In the genomic region with DNA sequence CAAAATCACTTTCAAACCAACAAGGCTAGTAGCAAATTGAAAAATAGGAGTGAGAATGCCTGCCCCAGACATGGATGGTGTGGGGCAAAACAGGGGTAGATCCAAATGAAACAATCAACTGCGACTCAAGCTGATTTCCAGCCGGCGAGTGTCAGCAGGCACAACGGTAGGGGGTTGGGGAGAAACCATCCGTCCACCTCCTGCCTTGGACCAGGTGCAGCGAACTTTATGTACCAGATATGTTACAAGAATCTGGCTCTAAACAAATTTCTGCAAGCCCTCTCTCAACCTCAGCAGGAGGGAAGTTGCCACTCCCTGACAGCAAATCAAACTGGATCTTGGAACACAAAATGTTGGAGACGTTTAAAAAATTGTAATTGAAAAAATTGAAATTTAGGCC, we compare ENCODE assay signal across 22 cellular contexts.
"Had no signal": no experiment of that assay in that cellular context is flagged by ENCODE, and none has a peak within 500 bp of the region (broad histone marks: within the 10 kb centered on the region; RNA-seq: fewer than 3 reads in every experiment).

No MANE protein-coding gene starts in this region.

- H3K27ac ChIP-seq: HL-60, KMS-11, SJSA1, SK-N-MC had no signal

- H3K9me3 ChIP-seq: SJSA1 had no signal

- H3K36me3 Mint-ChIP-seq: IgD-negative memory B cell had no signal

- H3K27ac Mint-ChIP-seq: IgD-negative memory B cell had no signal

- H3K4me3 ChIP-seq: K562, SJSA1, SK-N-MC had no signal

- H3K27me3 ChIP-seq: SJSA1 had no signal

- H3K4me3 Mint-ChIP-seq: IgD-negative memory B cell had no signal

- H3K9me3 Mint-ChIP-seq: IgD-negative memory B cell had no signal

- H3K4me1 ChIP-seq: SJSA1 had no signal

- H3K9ac ChIP-seq: KMS-11 had no signal

- H3K36me3 ChIP-seq: SJSA1 had no signal

- DNase-seq: Kasumi-1, MM.1S, NCI-H1092 treated with DMSO at 0.1 percent for 48 hours, NCI-H1436, NCI-H187, NCI-H2029, NCI-H2081 treated with DMSO at 0.1 percent for 48 hours, NCI-H2171, NCI-H226, NCI-H446, NCI-H510A, NCI-H524 treated with DMSO at 0.1 percent for 48 hours, NCI-H774, Right ventricle myocardium superior, RPMI8226, SIG-M5 had no signal

- ATAC-seq: K562 had no signal

- H3K4me2 ChIP-seq: KMS-11 had no signal
